ENCODE assay signal across 10 cellular contexts in the genomic region with DNA sequence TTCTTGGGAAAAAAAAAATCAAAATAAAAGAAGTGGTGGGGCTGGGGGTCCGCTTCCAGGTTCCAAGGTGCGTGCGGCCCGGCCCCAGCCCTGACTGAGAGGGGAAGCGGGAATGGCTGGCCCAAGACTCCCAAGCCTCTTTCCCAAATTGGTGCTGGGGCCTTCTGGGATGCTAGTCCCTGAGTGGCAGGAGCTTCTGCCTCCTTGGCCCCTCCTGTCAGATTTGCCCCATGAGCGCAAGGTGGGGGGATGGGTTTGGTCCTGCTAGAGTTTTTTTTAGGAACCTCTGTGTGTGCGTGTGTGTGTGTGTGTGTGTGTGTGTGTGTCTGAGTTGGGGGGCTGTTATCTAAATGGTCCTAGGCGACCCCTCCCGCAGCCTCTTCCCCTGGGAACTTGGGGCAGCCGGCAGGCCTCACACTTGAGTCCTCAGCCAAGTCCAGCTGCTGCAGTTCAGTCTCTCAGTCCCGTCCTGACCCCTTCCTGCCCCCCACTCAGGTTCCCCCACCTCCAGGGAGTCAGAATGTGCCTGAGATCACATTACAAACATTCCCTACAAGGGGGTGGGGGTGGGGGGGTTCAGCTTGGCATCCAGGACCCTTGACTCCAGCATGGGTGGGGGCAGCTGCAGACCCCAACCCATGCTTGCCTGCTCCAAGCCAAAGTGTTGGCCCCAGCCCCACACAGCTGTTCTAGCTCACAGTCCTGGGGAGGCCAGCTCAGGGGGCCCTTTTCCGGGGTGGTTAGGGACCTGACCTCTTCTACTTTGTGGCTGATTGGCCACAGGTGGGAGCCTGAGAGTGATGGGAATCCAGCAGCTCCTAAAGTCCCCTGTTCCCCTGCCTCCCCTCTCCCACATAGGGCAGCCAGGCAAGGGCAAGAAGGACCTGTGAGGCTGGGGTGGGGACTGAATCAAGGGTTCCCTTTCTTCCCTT. TPM values are rescaled to one million over a fixed set of nuclear protein-coding genes. Genes with fewer than 3 reads are reported as not detected.
A peak's percentile ranks its signal among the peaks of the same experiment; 100 is the strongest.
DNase-seq lines count a peak whose midpoint lies in the region; ATAC-seq and TF ChIP-seq lines count a peak whose summit lies in the region.
"Had no signal": no experiment of that assay in that cellular context is flagged by ENCODE, and none has a peak within 500 bp of the region (broad histone marks: within the 10 kb centered on the region; RNA-seq: fewer than 3 reads in every experiment).

No MANE protein-coding gene starts in this region.

- peaks cover 40% of the 10 kb centered on the region for H3K9me3 Mint-ChIP-seq in endodermal cell
- H3K9me3 Mint-ChIP-seq: activated CD4-positive, alpha-beta T cell treated with anti-CD3 and anti-CD28 coated beads, Interleukin-2, amount 10 ng/mL, durations not matched to agents 24 days and 14 days had no signal

- H3K4me1 ChIP-seq in endodermal cell (ENCODE audit: control insufficient read depth, insufficient read depth, low read length): no peaks in the 10 kb centered on the region
- H3K4me1 ChIP-seq in urinary bladder (ENCODE audit: insufficient read depth): peaks cover 1% of the 10 kb centered on the region

- peak; percentile 9 to 10 for DNase-seq in activated T-cell treated with anti-CD3 and anti-CD28 coated beads, Interleukin-2, amount 50 U/mL, for 48 hours
- DNase-seq in activated T-cell treated with anti-CD3 and anti-CD28 coated beads for 4 hours (no peak), endodermal cell (peak; percentile 36), myocyte (ENCODE audit: low read depth) (peak; percentile 20), iPS-NIHi7 (ENCODE audit: extremely low spot score) (no peak)
- DNase-seq: activated CD4-positive, alpha-beta T cell treated with anti-CD3 and anti-CD28 coated beads, Interleukin-2, amount 10 ng/mL, durations not matched to agents 24 days and 14 days had no signal

- 64% methylated on average over 10 of the region's 12 CpGs; no CpG with 5 or more reads in 1 of the 2 experiments for WGBS in endodermal cell (ENCODE audit: insufficient coverage in 1 of 2, insufficient read length in 1 of 2), 2 experiments
- 64% methylated on average over 12 of the region's 12 CpGs for WGBS in urinary bladder

- H3K36me3 ChIP-seq in endodermal cell (ENCODE audit: control insufficient read depth, insufficient read depth, low read length) (no peaks in the 10 kb centered on the region), urinary bladder (ENCODE audit: insufficient read depth) (no peaks in the 10 kb centered on the region)

- H3K36me3 Mint-ChIP-seq in endodermal cell (ENCODE audit: low read depth): peaks cover 2% of the 10 kb centered on the region

- no peak overlapping the region for H3K27ac Mint-ChIP-seq in endodermal cell
- H3K27ac Mint-ChIP-seq: activated CD4-positive, alpha-beta T cell treated with anti-CD3 and anti-CD28 coated beads, Interleukin-2, amount 10 ng/mL, durations not matched to agents 24 days and 14 days had no signal

- no peak overlapping the region for H3K4me3 ChIP-seq in endodermal cell (ENCODE audit: low read length)
- H3K4me3 ChIP-seq in urinary bladder (ENCODE audit: low read depth, low read length): peak overlapping the region; percentile 21

- H3K9me3 ChIP-seq in endodermal cell (ENCODE audit: control insufficient read depth, low read length): no peaks in the 10 kb centered on the region

- ATAC-seq in HG03025 (IDR thresholded peaks at IDR 0.05; ENCODE audit: low FRiP score, unreplicated experiment) (no peak), GM21423 (IDR thresholded peaks at IDR 0.05; ENCODE audit: unreplicated experiment) (no peak)

- H3K4me1 Mint-ChIP-seq in endodermal cell: peaks cover 13% of the 10 kb centered on the region

- H3K27me3 ChIP-seq in endodermal cell (ENCODE audit: control insufficient read depth, insufficient read depth, low read length, poor library complexity, severe bottlenecking): peaks cover 24% of the 10 kb centered on the region

- peaks cover 50% of the 10 kb centered on the region for H3K27me3 Mint-ChIP-seq in endodermal cell (ENCODE audit: insufficient read depth)

- no peak for TF ChIP-seq CTCF in endodermal cell (conservative IDR thresholded peaks at IDR 0.05)

- H3K9ac ChIP-seq in endodermal cell (ENCODE audit: extremely low read depth, low read length, poor library complexity, severe bottlenecking): no peak overlapping the region
- H3K9ac ChIP-seq: KMS-11 had no signal

- H3K27ac ChIP-seq in endodermal cell (ENCODE audit: low read depth, low read length): no peak overlapping the region
- no peak overlapping the region for H3K27ac ChIP-seq in urinary bladder (ENCODE audit: low read depth)
- H3K27ac ChIP-seq: KMS-11 had no signal

- peak overlapping the region; percentile 67 for H3K4me3 Mint-ChIP-seq in endodermal cell

RNA-seq across cellular contexts. Expression of gene EFNB1, which starts 4.0 kb away (rescaled TPM):
- total RNA-seq in endodermal cell: 10 to 100 TPM; 11.1 to 13.6 TPM
- polyA plus RNA-seq in endodermal cell (2013, experiment 1 of 2): 71.6 TPM
- 60.6 TPM for polyA plus RNA-seq in endodermal cell (2013, experiment 2 of 2)
- 4.8 and 7.2 TPM in 2 replicates for total RNA-seq in myocyte
- 2.0 TPM for polyA plus RNA-seq in myocyte (2012)
- total RNA-seq in urinary bladder: 30.5 TPM
- 40.1 TPM for polyA plus RNA-seq in urinary bladder

Comparison
In these comparisons a context has a peak if more than half of its experiments do, and no peak if none do; other contexts are left out.
1. DNase-seq: peak in activated T-cell treated with anti-CD3 and anti-CD28 coated beads, Interleukin-2, amount 50 U/mL, for 48 hours (2 of 2), endodermal cell (single experiment) and myocyte (single experiment); none in activated T-cell treated with anti-CD3 and anti-CD28 coated beads for 4 hours (single experiment) and iPS-NIHi7 (single experiment).